Comparison of ENCODE assay signal across 20 cellular contexts in the genomic region with DNA sequence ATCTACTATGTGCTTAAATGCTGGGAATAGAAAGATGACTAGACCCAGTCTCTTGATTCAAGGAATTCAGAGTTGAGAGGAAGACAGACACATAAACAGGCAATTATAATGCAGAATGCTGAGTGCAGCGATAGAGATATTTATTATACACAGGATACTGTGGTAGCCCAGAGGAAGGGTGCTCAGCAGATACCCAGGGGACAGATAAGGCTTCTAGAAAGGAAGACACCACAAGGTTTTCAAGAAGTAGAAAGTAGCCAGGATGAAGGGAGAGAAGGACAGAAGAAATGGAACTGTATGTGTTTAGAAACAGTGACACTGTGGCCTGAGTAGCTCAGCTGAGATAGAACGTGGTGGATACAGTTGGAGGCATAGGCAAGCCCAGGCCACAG.
DNase-seq lines count a peak whose midpoint lies in the region; ATAC-seq and TF ChIP-seq lines count a peak whose summit lies in the region.
"Had no signal": no experiment of that assay in that cellular context is flagged by ENCODE, and none has a peak within 500 bp of the region (broad histone marks: within the 10 kb centered on the region; RNA-seq: fewer than 3 reads in every experiment).

No MANE protein-coding gene starts in this region.

- no peaks in the 10 kb centered on the region for H3K36me3 ChIP-seq in naive thymus-derived CD4-positive, alpha-beta T cell (ENCODE audit: control insufficient read depth in 2 of 3, insufficient read depth in 3 of 3, low read length in 3 of 3)
- no peaks in the 10 kb centered on the region for H3K36me3 ChIP-seq in MG63
- no peaks in the 10 kb centered on the region for H3K36me3 ChIP-seq in H7 (replicated peaks; ENCODE audit: control insufficient read depth, insufficient read depth, low read length)
- H3K36me3 ChIP-seq: breast epithelium had no signal

- no peak for TF ChIP-seq CTCF in activated B cell treated with CpG ODN at 0.5 μM for 24 hours (IDR thresholded peaks at IDR 0.05)

- H3K4me1 ChIP-seq in naive thymus-derived CD4-positive, alpha-beta T cell (ENCODE audit: control insufficient read depth in 2 of 2, insufficient read depth in 2 of 2, low read length in 2 of 2) = peaks cover 0 to 19% of the 10 kb centered on the region in 2 donors
- H3K4me1 ChIP-seq: breast epithelium had no signal

- H3K4me1 Mint-ChIP-seq in activated CD4-positive, alpha-beta T cell treated with anti-CD3 and anti-CD28 coated beads, Interleukin-2, amount 10 ng/mL, durations not matched to agents 24 days and 14 days = peaks cover 31% of the 10 kb centered on the region
- peaks cover 16% of the 10 kb centered on the region for H3K4me1 Mint-ChIP-seq in activated B cell treated with CpG ODN at 0.5 μM for 24 hours
- H3K4me1 Mint-ChIP-seq in naive thymus-derived CD4-positive, alpha-beta T cell = peaks cover 14 to 46% (median 23%) of the 10 kb centered on the region in 7 donors

- intact Hi-C loops in activated CD4-positive, alpha-beta T cell treated with anti-CD3 and anti-CD28 coated beads, Interleukin-2, amount 10 ng/mL, durations not matched to agents 24 days and 14 days (cut with micrococcal nuclease) = no loop called here
- intact Hi-C loops in activated B cell treated with CpG ODN at 0.5 μM for 24 hours (cut with micrococcal nuclease) = no loop called here
- intact Hi-C loops in naive thymus-derived CD4-positive, alpha-beta T cell (cut with micrococcal nuclease) = loop anchor here in 1 of 2 donors (5.0 kb wide), 1 partner anchor 34 kb away; no protein-coding TSS in a partner anchor

- no peaks in the 10 kb centered on the region for H3K27me3 ChIP-seq in naive thymus-derived CD4-positive, alpha-beta T cell (ENCODE audit: control insufficient read depth in 2 of 2, insufficient read depth in 2 of 2, low read length in 2 of 2)
- H3K27me3 ChIP-seq in MG63 = no peaks in the 10 kb centered on the region
- no peaks in the 10 kb centered on the region; the same call in 1 of the 2 replicates for H3K27me3 ChIP-seq in H7 (ENCODE audit: control insufficient read depth, insufficient read depth, low read length)
- H3K27me3 ChIP-seq: breast epithelium, esophagus muscularis mucosa had no signal

- peak; percentile 72 for DNase-seq in activated CD4-positive, alpha-beta T cell treated with anti-CD3 and anti-CD28 coated beads, Interleukin-2, amount 10 ng/mL, durations not matched to agents 24 days and 14 days
- no peak for DNase-seq in activated CD4-positive, alpha-beta T cell treated with anti-CD3 and anti-CD28 coated beads, Interleukin-2, amount 50 U/mL, for 1 hour
- peak; percentile 85 for DNase-seq in Jurkat, Clone E6-1 (ENCODE audit: low read depth, low spot score)
- DNase-seq in activated B cell treated with CpG ODN at 0.5 μM for 24 hours (no peak), MG63 (no peak), H7 (no peak)
- DNase-seq in naive thymus-derived CD4-positive, alpha-beta T cell = no peak
- DNase-seq: 8988T; DMS79 treated with DMSO at 0.1 percent for 48 hours; NCI-H1436; stimulated activated CD4-positive, alpha-beta T cell treated with anti-CD3 and anti-CD28 coated beads, Interleukin-15, amount 100 ng/mL, for 24 hours; stimulated activated naive CD8-positive, alpha-beta T cell treated with anti-CD3 and anti-CD28 coated beads, Interleukin-15, Interleukin-2, amounts not matched to agents 100 U/mL and 50 U/mL, for 24 hours had no signal

- ATAC-seq in activated B cell treated with CpG ODN at 0.5 μM for 24 hours (ENCODE audit: low read depth) (peak; percentile 49), HG02870 (IDR thresholded peaks at IDR 0.05; ENCODE audit: unreplicated experiment) (no peak)
- ATAC-seq in naive thymus-derived CD4-positive, alpha-beta T cell = peak; percentile 82
- ATAC-seq: activated naive CD4-positive, alpha-beta T cell treated with anti-CD3 and anti-CD28 coated beads, Interleukin-2, amount 50 U/mL, for 72 hours; stimulated activated naive CD8-positive, alpha-beta T cell treated with anti-CD3 and anti-CD28 coated beads, Interleukin-15, Interleukin-2, amounts not matched to agents 100 U/mL and 50 U/mL, for 24 hours; WTC11 had no signal

- H3K27ac ChIP-seq in naive thymus-derived CD4-positive, alpha-beta T cell (ENCODE audit: low read depth, low read length) = no peak overlapping the region
- H3K27ac ChIP-seq: C4-2B, esophagus muscularis mucosa, KMS-11 had no signal

- H3K27ac Mint-ChIP-seq in activated CD4-positive, alpha-beta T cell treated with anti-CD3 and anti-CD28 coated beads, Interleukin-2, amount 10 ng/mL, durations not matched to agents 24 days and 14 days = peak overlapping the region; percentile 8
- no peak overlapping the region for H3K27ac Mint-ChIP-seq in activated B cell treated with CpG ODN at 0.5 μM for 24 hours
- peak overlapping the region in 6 of 9 donors; percentile 1 to 68 (median 9) for H3K27ac Mint-ChIP-seq in naive thymus-derived CD4-positive, alpha-beta T cell
- H3K27ac Mint-ChIP-seq: nephron, WTC11 had no signal

- H3K4me3 ChIP-seq in Jurkat, Clone E6-1 (ENCODE audit: low read length) = no peak overlapping the region
- no peak overlapping the region for H3K4me3 ChIP-seq in naive thymus-derived CD4-positive, alpha-beta T cell (ENCODE audit: low read length)
- H3K4me3 ChIP-seq in MG63 = no peak overlapping the region
- H3K4me3 ChIP-seq in H7 (ENCODE audit: insufficient read depth, low read depth, low read length) = no peak overlapping the region
- H3K4me3 ChIP-seq: breast epithelium, esophagus muscularis mucosa had no signal

- H3K36me3 Mint-ChIP-seq in activated CD4-positive, alpha-beta T cell treated with anti-CD3 and anti-CD28 coated beads, Interleukin-2, amount 10 ng/mL, durations not matched to agents 24 days and 14 days (ENCODE audit: low read depth) = no peaks in the 10 kb centered on the region
- no peaks in the 10 kb centered on the region for H3K36me3 Mint-ChIP-seq in activated B cell treated with CpG ODN at 0.5 μM for 24 hours (ENCODE audit: low read depth)
- peaks cover 0 to 5% (median 0%) of the 10 kb centered on the region in 5 donors for H3K36me3 Mint-ChIP-seq in naive thymus-derived CD4-positive, alpha-beta T cell
- H3K36me3 Mint-ChIP-seq: activated naive CD4-positive, alpha-beta T cell treated with anti-CD3 and anti-CD28 coated beads, Interleukin-2, amount 50 U/mL, for 72 hours; WTC11 had no signal

- CTCF ChIA-PET in activated B cell treated with CpG ODN at 0.5 μM for 24 hours (lab: Charles Lee) = no interaction called here
- CTCF ChIA-PET in naive thymus-derived CD4-positive, alpha-beta T cell (lab: Charles Lee) = no interaction called here

- H3K9me3 ChIP-seq in naive thymus-derived CD4-positive, alpha-beta T cell (ENCODE audit: control insufficient read depth in 2 of 3, low read length in 3 of 3) = no peaks in the 10 kb centered on the region
- no peaks in the 10 kb centered on the region for H3K9me3 ChIP-seq in MG63
- H3K9me3 ChIP-seq: breast epithelium, esophagus muscularis mucosa had no signal

- H3K27me3 Mint-ChIP-seq in activated CD4-positive, alpha-beta T cell treated with anti-CD3 and anti-CD28 coated beads, Interleukin-2, amount 10 ng/mL, durations not matched to agents 24 days and 14 days = peaks cover 7% of the 10 kb centered on the region
- H3K27me3 Mint-ChIP-seq in activated B cell treated with CpG ODN at 0.5 μM for 24 hours = peaks cover 4% of the 10 kb centered on the region
- peaks cover 0 to 9% (median 0%) of the 10 kb centered on the region in 5 donors for H3K27me3 Mint-ChIP-seq in naive thymus-derived CD4-positive, alpha-beta T cell

- no peaks in the 10 kb centered on the region for H3K9me3 Mint-ChIP-seq in activated CD4-positive, alpha-beta T cell treated with anti-CD3 and anti-CD28 coated beads, Interleukin-2, amount 10 ng/mL, durations not matched to agents 24 days and 14 days
- H3K9me3 Mint-ChIP-seq in activated B cell treated with CpG ODN at 0.5 μM for 24 hours = no peaks in the 10 kb centered on the region
- H3K9me3 Mint-ChIP-seq in naive thymus-derived CD4-positive, alpha-beta T cell = no peaks in the 10 kb centered on the region
- H3K9me3 Mint-ChIP-seq: activated naive CD4-positive, alpha-beta T cell treated with anti-CD3 and anti-CD28 coated beads, Interleukin-2, amount 50 U/mL, for 72 hours; nephron; WTC11 had no signal

- POLR2A ChIA-PET in activated B cell treated with CpG ODN at 0.5 μM for 24 hours (lab: Charles Lee) = no interaction called here
- POLR2A ChIA-PET in naive thymus-derived CD4-positive, alpha-beta T cell (lab: Charles Lee) = no interaction called here

- peak overlapping the region; percentile 32 for H3K4me3 Mint-ChIP-seq in activated CD4-positive, alpha-beta T cell treated with anti-CD3 and anti-CD28 coated beads, Interleukin-2, amount 10 ng/mL, durations not matched to agents 24 days and 14 days
- no peak overlapping the region for H3K4me3 Mint-ChIP-seq in activated B cell treated with CpG ODN at 0.5 μM for 24 hours
- H3K4me3 Mint-ChIP-seq in naive thymus-derived CD4-positive, alpha-beta T cell = peak overlapping the region in 2 of 10 donors; percentile 1 to 58
- H3K4me3 Mint-ChIP-seq: nephron, WTC11 had no signal

Comparison
In these comparisons a context has a peak if more than half of its experiments do, and no peak if none do; other contexts are left out.
1. DNase-seq: peak in activated CD4-positive, alpha-beta T cell treated with anti-CD3 and anti-CD28 coated beads, Interleukin-2, amount 10 ng/mL, durations not matched to agents 24 days and 14 days (single experiment) and Jurkat, Clone E6-1 (single experiment); none in activated CD4-positive, alpha-beta T cell treated with anti-CD3 and anti-CD28 coated beads, Interleukin-2, amount 50 U/mL, for 1 hour (single experiment), activated B cell treated with CpG ODN at 0.5 μM for 24 hours (single experiment), naive thymus-derived CD4-positive, alpha-beta T cell (0 of 9), MG63 (single experiment) and H7 (single experiment).